ENCODE assay signal across 15 cellular contexts in the genomic region with DNA sequence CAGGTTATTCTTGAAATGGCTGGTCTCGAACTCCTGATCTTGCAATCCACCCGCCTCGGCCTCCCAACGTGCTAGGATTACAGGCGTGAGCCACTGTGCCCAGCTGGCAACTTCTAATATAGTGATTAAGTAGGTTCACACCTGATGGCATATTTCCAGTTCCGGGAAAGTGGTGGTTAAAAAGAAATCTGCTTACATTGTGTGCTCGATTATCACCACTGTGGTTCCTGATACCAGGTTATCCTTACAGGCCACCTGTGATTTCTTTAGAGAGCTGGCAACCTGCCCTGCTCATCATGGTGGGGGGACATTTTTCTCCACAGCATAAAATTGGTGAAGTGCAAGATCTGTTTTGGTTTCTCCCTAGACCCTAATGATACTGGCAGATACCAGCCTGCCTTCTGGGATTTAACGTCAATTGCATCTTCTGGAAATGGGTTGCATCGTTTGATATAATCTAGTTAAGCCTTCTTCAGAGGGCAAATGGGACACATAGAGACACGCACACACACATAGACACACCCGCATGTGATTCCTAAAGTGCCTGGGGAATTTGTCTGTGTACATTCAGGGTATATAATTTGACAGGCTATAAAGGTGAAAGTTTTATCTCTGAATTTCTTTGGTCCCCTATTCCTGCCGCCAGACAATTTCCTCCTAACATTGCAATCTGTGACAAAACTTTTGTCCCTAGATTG. TPM values are rescaled to one million over a fixed set of nuclear protein-coding genes. Genes with fewer than 3 reads are reported as not detected.
DNase-seq lines count a peak whose midpoint lies in the region; ATAC-seq and TF ChIP-seq lines count a peak whose summit lies in the region.
"Had no signal": no experiment of that assay in that cellular context is flagged by ENCODE, and none has a peak within 500 bp of the region (broad histone marks: within the 10 kb centered on the region; RNA-seq: fewer than 3 reads in every experiment).

No MANE protein-coding gene starts in this region.

- H2BK120ac ChIP-seq in mesendoderm (ENCODE audit: low read depth, low read length): peak overlapping the region; percentile 54

- no peak overlapping the region for H2BK15ac ChIP-seq in mesendoderm (replicated peaks; ENCODE audit: low read depth)

- no peak overlapping the region for H3K27ac Mint-ChIP-seq in immature natural killer cell
- H3K27ac Mint-ChIP-seq: CD4-positive, CD25-positive, alpha-beta regulatory T cell; HFFc6 had no signal

- no peaks in the 10 kb centered on the region for H3K36me3 Mint-ChIP-seq in immature natural killer cell
- H3K36me3 Mint-ChIP-seq: CD4-positive, CD25-positive, alpha-beta regulatory T cell had no signal

- no peak for TF ChIP-seq CTCF in foreskin keratinocyte (conservative IDR thresholded peaks at IDR 0.05)

- no peaks in the 10 kb centered on the region for H3K27me3 ChIP-seq in mesendoderm (ENCODE audit: insufficient read depth, low read length, poor library complexity)
- no peaks in the 10 kb centered on the region for H3K27me3 ChIP-seq in foreskin keratinocyte
- H3K27me3 ChIP-seq: BLaER1 treated with 17β-estradiol and CSF1 and Interleukin-3, amounts not matched to agents 10 nM and 100 nM had no signal

- H3K27ac ChIP-seq in mesendoderm (ENCODE audit: low read depth, low read length) (no peak overlapping the region), foreskin keratinocyte (no peak overlapping the region)
- H3K27ac ChIP-seq: BLaER1 treated with 17β-estradiol and CSF1 and Interleukin-3, amounts not matched to agents 10 nM and 100 nM had no signal

- H3K4ac ChIP-seq in mesendoderm (ENCODE audit: low read depth, low read length): no peak overlapping the region

- H3K9me3 Mint-ChIP-seq in immature natural killer cell: no peaks in the 10 kb centered on the region
- H3K9me3 Mint-ChIP-seq: HFFc6 had no signal

- no peak overlapping the region for H3K9ac ChIP-seq in mesendoderm (ENCODE audit: low read length)
- H3K9ac ChIP-seq: BLaER1 treated with 17β-estradiol and CSF1 and Interleukin-3, amounts not matched to agents 10 nM and 100 nM had no signal

- H3K27me3 Mint-ChIP-seq in immature natural killer cell (ENCODE audit: low read depth in 3 of 3): peaks cover 1 to 7% (median 2%) of the 10 kb centered on the region in 3 donors

- H3K18ac ChIP-seq in mesendoderm (ENCODE audit: low read length): no peak overlapping the region

- no peaks in the 10 kb centered on the region for H3K79me1 ChIP-seq in mesendoderm (ENCODE audit: low read length)

- no CpG with 5 or more reads among the region's 12 CpGs for WGBS in mesendoderm (ENCODE audit: extremely low coverage, insufficient coverage, low lambda C conversion rate)

- no peak overlapping the region for H3K4me2 ChIP-seq in mesendoderm (ENCODE audit: low read length)
- H3K4me2 ChIP-seq: BLaER1 treated with 17β-estradiol and CSF1 and Interleukin-3, amounts not matched to agents 10 nM and 100 nM had no signal

- H3K23ac ChIP-seq in mesendoderm (ENCODE audit: low read length): no peak overlapping the region

- H3K79me2 ChIP-seq in mesendoderm (ENCODE audit: control insufficient read depth, insufficient read depth, low read length): no peaks in the 10 kb centered on the region

- no peak overlapping the region for H3K56ac ChIP-seq in mesendoderm (ENCODE audit: low read length)

- H3K4me3 ChIP-seq in mesendoderm (ENCODE audit: low read length): no peak overlapping the region
- H3K4me3 ChIP-seq: BLaER1 treated with 17β-estradiol and CSF1 and Interleukin-3, amounts not matched to agents 10 nM and 100 nM had no signal

- H2BK5ac ChIP-seq in mesendoderm (ENCODE audit: low read length): no peak overlapping the region

- H3K4me1 Mint-ChIP-seq in immature natural killer cell: no peaks in the 10 kb centered on the region
- H3K4me1 Mint-ChIP-seq: CD4-positive, CD25-positive, alpha-beta regulatory T cell had no signal

- H4K5ac ChIP-seq in mesendoderm (ENCODE audit: low read length): no peak overlapping the region

- DNase-seq in NCI-H82 (lab: John Stamatoyannopoulos, UW): peak; percentile 11
- DNase-seq in NCI-H82 treated with DMSO at 0.1 percent for 48 hours (lab: John Stamatoyannopoulos, UW; ENCODE audit: unreplicated experiment): no peak
- peak; percentile 12 for DNase-seq in NCI-H2081 treated with DMSO at 0.1 percent for 48 hours (lab: John Stamatoyannopoulos, UW)
- DNase-seq in RPMI8226: peak; percentile 72
- no peak for DNase-seq in mesendoderm
- no peak for DNase-seq in foreskin keratinocyte
- DNase-seq in immature natural killer cell: no peak
- no peak for DNase-seq in T-helper 2 cell
- DNase-seq: ACHN; Calu3; CD4-positive, CD25-positive, alpha-beta regulatory T cell; DMS 273 treated with DMSO at 0.1 percent for 48 hours; HCEC 1CT; HFFc6 had no signal

- H3K36me3 ChIP-seq in mesendoderm (ENCODE audit: control insufficient read depth, insufficient read depth, low read length): no peaks in the 10 kb centered on the region
- H3K36me3 ChIP-seq: BLaER1 treated with 17β-estradiol and CSF1 and Interleukin-3, amounts not matched to agents 10 nM and 100 nM had no signal

- no peak for ATAC-seq in foreskin keratinocyte

- H3K4me1 ChIP-seq in mesendoderm (ENCODE audit: control insufficient read depth, low read depth, low read length): no peaks in the 10 kb centered on the region
- H3K4me1 ChIP-seq in foreskin keratinocyte: no peaks in the 10 kb centered on the region

- H2AK5ac ChIP-seq in mesendoderm (ENCODE audit: low read length): no peak overlapping the region

- no peak overlapping the region for H3K4me3 Mint-ChIP-seq in immature natural killer cell
- H3K4me3 Mint-ChIP-seq: CD4-positive, CD25-positive, alpha-beta regulatory T cell; HFFc6 had no signal

- H4K8ac ChIP-seq in mesendoderm (ENCODE audit: low read depth, low read length): no peak overlapping the region

RNA-seq across cellular contexts. Expression of a gene that starts 49.7 kb away (rescaled TPM):
- 91.4 TPM for polyA plus RNA-seq in mesendoderm (2013, experiment 1 of 2)
- 86.1 TPM for polyA plus RNA-seq in mesendoderm (2013, experiment 2 of 2)
- 9.8 and 13.8 TPM in 2 replicates for total RNA-seq in foreskin keratinocyte
- 7.9 and 11.0 TPM in 2 replicates for polyA plus RNA-seq in foreskin keratinocyte
- polyA plus RNA-seq in immature natural killer cell: 10 to 100 TPM; 11.1 to 36.3 (median 18.4) TPM

Comparison
In these comparisons a context has a peak if more than half of its experiments do, and no peak if none do; other contexts are left out.
1. DNase-seq: peak in NCI-H82 (single experiment), NCI-H2081 treated with DMSO at 0.1 percent for 48 hours (single experiment) and RPMI8226 (single experiment); none in NCI-H82 treated with DMSO at 0.1 percent for 48 hours (single experiment), mesendoderm (single experiment), foreskin keratinocyte (0 of 2), immature natural killer cell (0 of 3) and T-helper 2 cell (0 of 5).